Comparison of ENCODE assay signal across 9 cellular contexts in genomic region chr1:150628766-150629114, GRCh38. TPM values are rescaled to one million over a fixed set of nuclear protein-coding genes. Genes with fewer than 3 reads are reported as not detected.
DNase-seq lines count a peak whose midpoint lies in the region; ATAC-seq, FAIRE-seq and TF ChIP-seq lines count a peak whose summit lies in the region.
"Had no signal": no experiment of that assay in that cellular context is flagged by ENCODE, and none has a peak within 500 bp of the region (broad histone marks: within the 10 kb centered on the region; RNA-seq: fewer than 3 reads in every experiment).

No MANE protein-coding gene starts in this region.

- no peaks in the 10 kb centered on the region for H3K27me3 ChIP-seq in gastroesophageal sphincter

- CTCF ChIA-PET in RWPE1 (lab: Yijun Ruan, JAX) (interaction anchor here (1.6 kb wide), 1 partner anchor 68 kb away, joined by 5 read pairs; no protein-coding TSS in a partner anchor), T-cell (lab: Charles Lee) (interaction anchor here in 1 of 2 donors (0.5 to 3.2 kb wide), 9 partner anchors 9 to 113 kb away, joined by 3 to 37 read pairs (median 3); partner anchors contain the start of genes FALEC and GOLPH3L)

- WGBS in gastroesophageal sphincter (ENCODE audit: low coverage in 1 of 2), 2 donors, result 0 to 2% methylated on average over 8 to 9 of the region's 9 CpGs

- peaks cover 16% of the 10 kb centered on the region for H3K4me1 ChIP-seq in ES-I3 (ENCODE audit: insufficient read depth, low read length)
- peaks cover 0 to 49% (median 9%) of the 10 kb centered on the region in 3 donors for H3K4me1 ChIP-seq in gastroesophageal sphincter

- H3K9me3 ChIP-seq in ES-I3 (ENCODE audit: control insufficient read depth, insufficient read depth, low read length) (no peaks in the 10 kb centered on the region), gastroesophageal sphincter (no peaks in the 10 kb centered on the region)

- TF ChIP-seq EP300 in gastroesophageal sphincter (IDR thresholded peaks at IDR 0.05), result no peak

- DNase-seq in RWPE1 (ENCODE audit: low spot score) (no peak), skeletal muscle cell (ENCODE audit: low read depth) (no peak), T-cell (no peak), urothelium cell line (ENCODE audit: low spot score) (no peak)

- FAIRE-seq in urothelium cell line (lab: Jason Lieb, UNC), result no peak

- no peaks in the 10 kb centered on the region for H3K27me3 Mint-ChIP-seq in T-cell

- TF ChIP-seq POLR2A in gastroesophageal sphincter (IDR thresholded peaks at IDR 0.05), result no peak

- ATAC-seq in gastroesophageal sphincter (no peak), GM18867 (IDR thresholded peaks at IDR 0.05; ENCODE audit: unreplicated experiment) (no peak), T-cell (replicated peaks in 1 of 4) (no peak), GM21737 (IDR thresholded peaks at IDR 0.05; ENCODE audit: unreplicated experiment) (no peak)

- H3K9ac ChIP-seq in ES-I3 (ENCODE audit: low read depth, low read length), result peak overlapping the region; percentile 76

- H3K36me3 Mint-ChIP-seq in T-cell, result peaks cover 34% of the 10 kb centered on the region

- no peak overlapping the region for H3K4me3 Mint-ChIP-seq in T-cell
- H3K4me3 Mint-ChIP-seq: neural crest cell had no signal

- POLR2A ChIA-PET in RWPE1 (lab: Yijun Ruan, JAX; ENCODE audit: low non-redundant PET), result interaction anchor here (0.6 to 1.3 kb wide), 3 partner anchors 20 to 306 kb away, joined by 3 to 7 read pairs (median 4); partner anchors contain the start of gene MCL1
- POLR2A ChIA-PET in T-cell (lab: Charles Lee), result interaction anchor here (0.5 to 3.3 kb wide), 15 partner anchors 9 to 727 kb away, joined by 3 to 32 read pairs (median 5); partner anchors contain the start of genes GOLPH3L (in 1 of the 2) and MCL1 (in 1 of the 2)

- H3K4me3 ChIP-seq in gastroesophageal sphincter (peak overlapping the region; percentile 33 to 70), skeletal muscle cell (ENCODE audit: low read depth, low read length) (peak overlapping the region; percentile 82)

- H3K4me1 Mint-ChIP-seq in T-cell, result peaks cover 0 to 22% (median 21%) of the 10 kb centered on the region in 3 donors

- H3K27ac Mint-ChIP-seq in T-cell, result no peak overlapping the region

- H3K9me3 Mint-ChIP-seq in T-cell, result no peaks in the 10 kb centered on the region
- H3K9me3 Mint-ChIP-seq: neural crest cell had no signal

- H3K27ac ChIP-seq in RWPE1, result peak overlapping the region; percentile 91
- H3K27ac ChIP-seq in gastroesophageal sphincter, result peak overlapping the region; percentile 19 to 97 (median 96)

- H3K36me3 ChIP-seq in ES-I3 (ENCODE audit: insufficient read depth, low read length) (peaks cover 30% of the 10 kb centered on the region), gastroesophageal sphincter (peaks cover 0 to 41% of the 10 kb centered on the region in 2 donors)

- TF ChIP-seq CTCF in RWPE1 (conservative IDR thresholded peaks at IDR 0.05; ENCODE audit: low read depth) (no peak), gastroesophageal sphincter (IDR thresholded peaks at IDR 0.05) (no peak)

RNA-seq across cellular contexts. Expression of gene ENSA, which starts 0.7 kb away (rescaled TPM):
- total RNA-seq in gastroesophageal sphincter (100 to 1,000 TPM; 154 to 191 (median 167) TPM), T-cell (100 to 1,000 TPM; 108 to 158 (median 110) TPM)

RNA-seq across cellular contexts. Expression of gene MCL1, which starts 49.3 kb away (rescaled TPM):
- total RNA-seq in gastroesophageal sphincter (100 to 1,000 TPM; 212 to 353 (median 317) TPM), T-cell (100 to 1,000 TPM; 478 to 731 (median 517) TPM)
